ENCODE assay signal across 24 cellular contexts in genomic region chr1:73218995-73219546, GRCh38.
"Had no signal": no experiment of that assay in that cellular context is flagged by ENCODE, and none has a peak within 500 bp of the region (broad histone marks: within the 10 kb centered on the region; RNA-seq: fewer than 3 reads in every experiment).

No MANE protein-coding gene starts in this region.

- H3K4me1 ChIP-seq: colonic mucosa, esophagus muscularis mucosa, esophagus squamous epithelium, foreskin keratinocyte, gastrocnemius medialis, gastroesophageal sphincter, heart left ventricle, heart right ventricle had no signal

- DNase-seq: colonic mucosa; cortex of kidney; dermis blood vessel endothelial cell; dorsolateral prefrontal cortex; effector CD4-positive, alpha-beta T cell; effector CD8-positive, alpha-beta T cell; effector memory CD4-positive, alpha-beta T cell; effector memory CD8-positive, alpha-beta T cell; endodermal cell; erythroblast; esophagus squamous epithelium; foreskin fibroblast; foreskin keratinocyte; foreskin melanocyte; gastrocnemius medialis; glutamatergic neuron; head of caudate nucleus; heart left ventricle; heart right ventricle had no signal

- H3K27ac ChIP-seq: colonic mucosa, coronary artery, dorsolateral prefrontal cortex, epithelial cell of prostate, esophagus muscularis mucosa, esophagus squamous epithelium, foreskin keratinocyte, gastrocnemius medialis, gastroesophageal sphincter, heart left ventricle, heart right ventricle had no signal

- H3K36me3 ChIP-seq: colonic mucosa, esophagus muscularis mucosa, esophagus squamous epithelium, gastrocnemius medialis, gastroesophageal sphincter, heart left ventricle, heart right ventricle had no signal

- H3K27me3 ChIP-seq: colonic mucosa, dorsolateral prefrontal cortex, esophagus muscularis mucosa, esophagus squamous epithelium, foreskin keratinocyte, gastrocnemius medialis, gastroesophageal sphincter, heart left ventricle, heart right ventricle had no signal

- H3K4me3 ChIP-seq: colonic mucosa, coronary artery, dorsolateral prefrontal cortex, esophagus muscularis mucosa, esophagus squamous epithelium, gastrocnemius medialis, gastroesophageal sphincter, heart left ventricle, heart right ventricle had no signal

- H3K9me3 ChIP-seq: colonic mucosa, esophagus squamous epithelium, gastrocnemius medialis had no signal

- ATAC-seq: effector memory CD8-positive, alpha-beta T cell; esophagus mucosa; foreskin keratinocyte; gastrocnemius medialis; gastroesophageal sphincter; heart left ventricle; heart right ventricle had no signal
